14 cellular contexts compared by ENCODE assay signal in genomic region chr13:23616228-23616627, GRCh38. TPM values are rescaled to one million over a fixed set of nuclear protein-coding genes. Genes with fewer than 3 reads are reported as not detected.
DNase-seq lines count a peak whose midpoint lies in the region; FAIRE-seq and TF ChIP-seq lines count a peak whose summit lies in the region.
"Had no signal": no experiment of that assay in that cellular context is flagged by ENCODE, and none has a peak within 500 bp of the region (broad histone marks: within the 10 kb centered on the region; RNA-seq: fewer than 3 reads in every experiment).

No MANE protein-coding gene starts in this region.

- H3K9ac ChIP-seq in mesenchymal stem cell (ENCODE audit: low read length) = no peak overlapping the region
- no peak overlapping the region for H3K9ac ChIP-seq in smooth muscle cell (ENCODE audit: low read depth)

- H2AK5ac ChIP-seq in mesenchymal stem cell (ENCODE audit: low read length, severe bottlenecking) = peak overlapping the region; percentile 45

- H4K20me1 ChIP-seq in smooth muscle cell (ENCODE audit: low read depth) = no peaks in the 10 kb centered on the region

- no peak overlapping the region for H3K23ac ChIP-seq in mesenchymal stem cell (ENCODE audit: low read length in 2 of 2)

- H3K27ac ChIP-seq in mesenchymal stem cell (ENCODE audit: low read length, poor library complexity, severe bottlenecking) = peak overlapping the region; percentile 98
- H3K27ac ChIP-seq in smooth muscle cell (ENCODE audit: low read depth) = peak overlapping the region; percentile 93
- no peak overlapping the region for H3K27ac ChIP-seq in spleen
- H3K27ac ChIP-seq: HL-60 had no signal

- no peak overlapping the region for H2BK12ac ChIP-seq in mesenchymal stem cell (ENCODE audit: low read length in 2 of 2)

- H4K8ac ChIP-seq in mesenchymal stem cell (ENCODE audit: low read length) = no peak overlapping the region

- H3K4me1 ChIP-seq in mesenchymal stem cell (ENCODE audit: control insufficient read depth, insufficient read depth, low read depth, low read length) = peaks cover 20% of the 10 kb centered on the region
- peaks cover 29% of the 10 kb centered on the region for H3K4me1 ChIP-seq in smooth muscle cell (ENCODE audit: low read depth)
- peaks cover 0 to 6% (median 2%) of the 10 kb centered on the region in 6 donors for H3K4me1 ChIP-seq in spleen

- H3K18ac ChIP-seq in mesenchymal stem cell (ENCODE audit: low read depth in 1 of 2, low read length in 2 of 2) = no peak overlapping the region

- no peak overlapping the region for H3K4me2 ChIP-seq in mesenchymal stem cell (ENCODE audit: low read length, poor library complexity, severe bottlenecking)
- H3K4me2 ChIP-seq in smooth muscle cell = no peak overlapping the region

- H4K91ac ChIP-seq in mesenchymal stem cell (ENCODE audit: low read length) = no peak overlapping the region

- no peaks in the 10 kb centered on the region for H3K79me2 ChIP-seq in smooth muscle cell (ENCODE audit: low read depth)

- DNase-seq in Caki2 (ENCODE audit: low read depth) = peak; percentile 12
- DNase-seq in RCC 7860 (ENCODE audit: low spot score) = peak; percentile 18
- no peak for DNase-seq in mesenchymal stem cell
- no peak for DNase-seq in smooth muscle cell (lab: John Stamatoyannopoulos, UW; ENCODE audit: unreplicated experiment)
- DNase-seq in foreskin melanocyte = no peak
- DNase-seq in HUDEP-2 (lab: John Stamatoyannopoulos, UW; ENCODE audit: unreplicated experiment in 76 of 76) = no peak
- DNase-seq in spleen = no peak
- DNase-seq: CD4-positive, alpha-beta T cell; DMS53; HFFc6; KG1 had no signal

- H3K36me3 ChIP-seq in mesenchymal stem cell (ENCODE audit: control insufficient read depth in 1 of 2, insufficient read depth in 2 of 2, low read depth in 1 of 2, low read length in 2 of 2) (peaks cover 0 to 3% of the 10 kb centered on the region in 2 experiments), smooth muscle cell (ENCODE audit: low read depth) (no peaks in the 10 kb centered on the region), spleen (no peaks in the 10 kb centered on the region)
- H3K36me3 ChIP-seq: HAP-1 had no signal

- peaks cover 2% of the 10 kb centered on the region for H3K79me1 ChIP-seq in mesenchymal stem cell (replicated peaks; ENCODE audit: low read length, poor library complexity, severe bottlenecking)

- in situ Hi-C loops in Caki2 (cut with HindIII; ENCODE audit: low pct_unique_long_range_greater_than_20kb, low sequenced_read_pairs) = no loop called here

- no peak overlapping the region for H3K14ac ChIP-seq in mesenchymal stem cell (ENCODE audit: low read length in 2 of 2)

- no peak for TF ChIP-seq POLR2A in spleen (IDR thresholded peaks at IDR 0.05)

- H3F3A ChIP-seq in smooth muscle cell (ENCODE audit: low read depth) = peaks cover 4% of the 10 kb centered on the region

- H2BK5ac ChIP-seq in mesenchymal stem cell (ENCODE audit: low read depth, low read length, poor library complexity, severe bottlenecking) = no peak overlapping the region

- H2BK15ac ChIP-seq in mesenchymal stem cell (ENCODE audit: low read depth, poor library complexity, severe bottlenecking) = no peak overlapping the region

- no peak overlapping the region for H3K4ac ChIP-seq in mesenchymal stem cell (ENCODE audit: low read depth in 1 of 2, low read length in 2 of 2)

- WGBS in mesenchymal stem cell = 79% methylated on average over 2 of the region's 2 CpGs
- WGBS in smooth muscle cell (ENCODE audit: low lambda C conversion rate) = 98% methylated on average over 2 of the region's 2 CpGs
- WGBS in spleen, 5 donors = 76 to 86% (median 83%) methylated on average over 2 of the region's 2 CpGs

- H2AFZ ChIP-seq in mesenchymal stem cell (ENCODE audit: low read depth, low read length) (no peak overlapping the region), smooth muscle cell (ENCODE audit: low read depth) (no peak overlapping the region)

- H3K4me3 ChIP-seq in mesenchymal stem cell (ENCODE audit: insufficient read depth in 1 of 2, low read depth in 1 of 2, low read length in 2 of 2) (no peak overlapping the region), smooth muscle cell (no peak overlapping the region), spleen (no peak overlapping the region)
- H3K4me3 ChIP-seq: HAP-1 had no signal

- intact Hi-C loops in spleen (cut with DNase I; ENCODE audit: low total_unique reads) = no loop called here

- FAIRE-seq in RCC 7860 (lab: Jason Lieb, UNC) = no peak
- FAIRE-seq: H1 had no signal

- peaks cover 0 to 16% of the 10 kb centered on the region in 2 experiments for H3K27me3 ChIP-seq in mesenchymal stem cell (ENCODE audit: control insufficient read depth in 1 of 2, insufficient read depth in 1 of 2, low read length in 2 of 2)
- no peaks in the 10 kb centered on the region for H3K27me3 ChIP-seq in smooth muscle cell (ENCODE audit: low read depth)
- H3K27me3 ChIP-seq in spleen (replicated peaks in 1 of 7) = no peaks in the 10 kb centered on the region

- no peak overlapping the region for H2BK120ac ChIP-seq in mesenchymal stem cell (ENCODE audit: low read depth, low read length)

- TF ChIP-seq CTCF in smooth muscle cell (IDR thresholded peaks at IDR 0.05; ENCODE audit: borderline replicate concordance, insufficient read depth, poor library complexity, severe bottlenecking) (no peak), spleen (IDR thresholded peaks at IDR 0.05 in 8 of 11, conservative IDR thresholded peaks at IDR 0.05 in 3 of 11) (no peak)

- H3K9me3 ChIP-seq in mesenchymal stem cell (ENCODE audit: control insufficient read depth, low read length) = no peaks in the 10 kb centered on the region
- H3K9me3 ChIP-seq in smooth muscle cell (replicated peaks; ENCODE audit: low read depth) = no peaks in the 10 kb centered on the region
- H3K9me3 ChIP-seq in spleen = no peaks in the 10 kb centered on the region
- H3K9me3 ChIP-seq: HAP-1 had no signal

RNA-seq across cellular contexts. Expression of gene TNFRSF19, which starts 46.0 kb away (rescaled TPM):
- 2.3 and 11.4 TPM in 2 replicates for total RNA-seq in Caki2 (2014; rRNA removed; shearing (Covaris generic); ENCODE audit: low replicate concordance)
- polyA plus RNA-seq in mesenchymal stem cell (2013, experiment 1 of 2) = 0.91 TPM
- polyA plus RNA-seq in mesenchymal stem cell (2013, experiment 2 of 2) = 1.1 TPM
- 34.3 and 38.8 TPM in 2 replicates for total RNA-seq in smooth muscle cell
- polyA plus RNA-seq in smooth muscle cell = 15.5 and 24.5 TPM in 2 replicates
- 10 to 100 TPM in 1 of 7 donors, 1 to 10 TPM in 6; 2.2 to 12.2 (median 5.6) TPM for total RNA-seq in spleen
- polyA plus RNA-seq in spleen = 1 to 10 TPM; 1.0 to 1.9 (median 1.6) TPM
- total RNA-seq: CD4-positive, alpha-beta T cell had no signal

Comparison
In these comparisons a context has a peak if more than half of its experiments do, and no peak if none do; other contexts are left out.
1. DNase-seq: peak in Caki2 (single experiment) and RCC 7860 (single experiment); none in mesenchymal stem cell (single experiment), smooth muscle cell (single experiment), foreskin melanocyte (single experiment), HUDEP-2 (0 of 76) and spleen (single experiment).
2. H3K27ac ChIP-seq: peak in mesenchymal stem cell (single experiment) and smooth muscle cell (single experiment); none in spleen (0 of 8).